Comparison of ENCODE assay signal across 20 cellular contexts in the genomic region with DNA sequence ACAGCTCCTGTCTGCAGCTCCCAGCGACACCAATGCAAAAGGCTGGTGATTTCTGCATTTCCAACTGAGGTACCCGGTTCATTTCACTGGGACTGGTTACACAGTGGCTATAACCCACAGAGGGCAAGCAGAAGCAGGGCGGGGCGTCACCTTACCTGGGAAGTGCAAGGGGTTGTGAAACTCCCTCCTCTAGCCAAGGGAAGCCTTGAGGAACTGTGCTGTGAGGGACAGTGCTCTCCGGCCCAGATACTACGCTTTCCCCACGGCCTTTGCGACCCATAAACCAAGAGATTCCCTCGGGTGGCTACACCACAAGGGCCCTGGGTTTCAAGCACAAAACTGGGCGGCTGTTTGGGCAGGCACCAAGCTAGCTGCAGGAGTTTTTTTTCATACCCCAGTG.
DNase-seq lines count a peak whose midpoint lies in the region; ATAC-seq, FAIRE-seq and TF ChIP-seq lines count a peak whose summit lies in the region.
"Had no signal": no experiment of that assay in that cellular context is flagged by ENCODE, and none has a peak within 500 bp of the region (broad histone marks: within the 10 kb centered on the region; RNA-seq: fewer than 3 reads in every experiment).

No MANE protein-coding gene starts in this region.

- H3K9me2 ChIP-seq in HCT116 (ENCODE audit: insufficient read depth), result no peaks in the 10 kb centered on the region

- TF ChIP-seq RAD21 in HCT116 (IDR thresholded peaks at IDR 0.05; ENCODE audit: low read depth), result no peak

- no CpG with 5 or more reads among the region's 10 CpGs for WGBS in neuronal stem cell (ENCODE audit: extremely low coverage in 2 of 2, insufficient read length in 2 of 2, insufficient replicate concordance in 1 of 2), 2 donors

- H4K20me1 ChIP-seq in HCT116 (ENCODE audit: insufficient read depth), result no peaks in the 10 kb centered on the region

- H3K4me3 ChIP-seq in HCT116 (replicated peaks in 1 of 2; ENCODE audit: low read depth in 1 of 2, low read length in 2 of 2) (no peak overlapping the region), kidney (ENCODE audit: low read length in 2 of 2) (no peak overlapping the region), neuronal stem cell (ENCODE audit: low read length in 2 of 2) (no peak overlapping the region)
- H3K4me3 ChIP-seq: SJCRH30 had no signal

- H3K9ac ChIP-seq in HCT116 (ENCODE audit: low read length), result no peak overlapping the region
- no peak overlapping the region for H3K9ac ChIP-seq in kidney (ENCODE audit: low read length in 2 of 2)
- H3K9ac ChIP-seq in neuronal stem cell (ENCODE audit: low read depth, low read length, poor library complexity), result no peak overlapping the region

- no peaks in the 10 kb centered on the region for H3K9me3 ChIP-seq in HCT116 (ENCODE audit: control insufficient read depth in 1 of 2, insufficient read depth in 1 of 2, low read depth in 1 of 2, low read length in 2 of 2)
- no peaks in the 10 kb centered on the region for H3K9me3 ChIP-seq in kidney (ENCODE audit: control insufficient read depth in 1 of 2, low read length in 2 of 2)
- H3K9me3 ChIP-seq in neuronal stem cell (replicated peaks in 1 of 2; ENCODE audit: control insufficient read depth in 2 of 2, insufficient read depth in 1 of 2, low read depth in 1 of 2, low read length in 2 of 2), result peaks cover 0 to 2% of the 10 kb centered on the region in 2 donors
- H3K9me3 ChIP-seq: BE2C had no signal

- no peak overlapping the region for H3K23ac ChIP-seq in neuronal stem cell (ENCODE audit: low read depth, low read length, poor library complexity)

- ATAC-seq in HCT116 (no peak), GM18511 (IDR thresholded peaks at IDR 0.05; ENCODE audit: unreplicated experiment) (no peak)
- ATAC-seq: SK-N-SH treated with all-trans-retinoic acid at 6 μM for 48 hours had no signal

- FAIRE-seq in kidney (lab: Jason Lieb, UNC), result no peak
- FAIRE-seq: D721Med, RCC 7860 had no signal

- H2BK120ac ChIP-seq in neuronal stem cell (ENCODE audit: low read depth, low read length), result no peak overlapping the region

- H2BK15ac ChIP-seq in neuronal stem cell (ENCODE audit: low read length), result no peak overlapping the region

- intact Hi-C loops in HCT116 (cut with micrococcal nuclease) (no loop called here), kidney (cut with DNase I) (no loop called here)

- CTCF ChIA-PET in HCT116 (lab: Charles Lee), result no interaction called here

- H3K27ac ChIP-seq in HCT116 (ENCODE audit: low read depth, low read length), result peak overlapping the region; percentile 96
- H3K27ac ChIP-seq in kidney (ENCODE audit: low read depth in 2 of 2, low read length in 2 of 2), result no peak overlapping the region
- no peak overlapping the region for H3K27ac ChIP-seq in neuronal stem cell (replicated peaks; ENCODE audit: low read length)

- RAD21 ChIA-PET in HCT116 (lab: Charles Lee; ENCODE audit: low non-redundant PET in 1 of 2, low total read pairs in 2 of 2, uncharacterized antibody in 2 of 2, unreplicated experiment in 2 of 2), result no interaction called here

- H3K4ac ChIP-seq in neuronal stem cell (ENCODE audit: low read length), result no peak overlapping the region

- no peak for TF ChIP-seq POLR2A in HCT116 (IDR thresholded peaks at IDR 0.05; ENCODE audit: borderline replicate concordance, extremely low read depth, insufficient read depth, insufficient read length)

- H4K91ac ChIP-seq in neuronal stem cell (ENCODE audit: low read depth, low read length, poor library complexity), result no peak overlapping the region

- no peak overlapping the region for H2AK5ac ChIP-seq in neuronal stem cell (ENCODE audit: low read depth, low read length)

- BruUV-seq in HCT116 (replicated peaks; lab: Mats Ljungman, UMichigan), result no TSS peak

- peak overlapping the region; percentile 24; the same call in 1 of the 2 replicates for H3K4me2 ChIP-seq in HCT116 (ENCODE audit: low read length)
- H3K4me2 ChIP-seq in neuronal stem cell (ENCODE audit: insufficient read depth, low read length, poor library complexity, severe bottlenecking), result no peak overlapping the region

- peak overlapping the region; percentile 28 for H3K18ac ChIP-seq in neuronal stem cell (ENCODE audit: low read length)

- no peak overlapping the region for H2BK12ac ChIP-seq in neuronal stem cell (ENCODE audit: low read length)

- no peak overlapping the region for H4K8ac ChIP-seq in neuronal stem cell (ENCODE audit: low read depth, low read length)

- no peak overlapping the region for H2AFZ ChIP-seq in HCT116 (ENCODE audit: low read depth, low read length, poor library complexity, severe bottlenecking)
- no peak overlapping the region for H2AFZ ChIP-seq in neuronal stem cell (ENCODE audit: low read length)

- no peak overlapping the region for H2BK5ac ChIP-seq in neuronal stem cell (ENCODE audit: low read length)

- H3K36me3 ChIP-seq in HCT116 (ENCODE audit: control insufficient read depth in 1 of 2, insufficient read depth in 2 of 2, low read length in 2 of 2) (no peaks in the 10 kb centered on the region), kidney (ENCODE audit: control insufficient read depth in 1 of 2, insufficient read depth in 2 of 2, low read length in 2 of 2) (no peaks in the 10 kb centered on the region), neuronal stem cell (replicated peaks in 1 of 2; ENCODE audit: control insufficient read depth in 2 of 2, insufficient read depth in 2 of 2, low read length in 2 of 2) (no peaks in the 10 kb centered on the region)
- H3K36me3 ChIP-seq: BE2C, SJCRH30 had no signal

- peaks cover 91% of the 10 kb centered on the region for H3K79me2 ChIP-seq in HCT116 (ENCODE audit: insufficient read depth, low read length)

- POLR2A ChIA-PET in HCT116 (lab: Charles Lee), result interaction anchor here (1.6 kb wide), 2 partner anchors 15 to 25 kb away, joined by 4 to 5 read pairs; no protein-coding TSS in a partner anchor

- DNase-seq in HCT116 (ENCODE audit: low read depth, low spot score) (no peak), kidney (peak; percentile 26), neuronal stem cell (ENCODE audit: low spot score) (no peak), OCI-M2 (lab: John Stamatoyannopoulos, UW; ENCODE audit: unreplicated experiment) (no peak), SHP77 treated with DMSO at 0.1 percent for 48 hours (lab: John Stamatoyannopoulos, UW) (no peak)
- DNase-seq in stimulated activated CD4-positive, alpha-beta T cell treated with anti-CD3 and anti-CD28 coated beads, Interleukin-2, amount 100 ng/mL, for 48 hours, result no peak
- DNase-seq: BE2C; CD4-positive, alpha-beta T cell; NCI-H1048; NCI-H1417; NCI-H1694; NCI-H2081; NCI-H2227 treated with DMSO at 0.1 percent for 48 hours; NCI-H510A; NCI-H69; SJCRH30 had no signal

- no peak overlapping the region for H3K14ac ChIP-seq in neuronal stem cell (ENCODE audit: low read length)

- H3K27me3 ChIP-seq in HCT116 (ENCODE audit: insufficient read depth, low read length) (no peaks in the 10 kb centered on the region), neuronal stem cell (ENCODE audit: control insufficient read depth in 3 of 3, insufficient read depth in 3 of 3, low read depth in 1 of 3, low read length in 3 of 3) (no peaks in the 10 kb centered on the region)
- H3K27me3 ChIP-seq: BE2C, SJCRH30 had no signal

- TF ChIP-seq CTCF in HCT116 (IDR thresholded peaks at IDR 0.05 in 2 of 3, conservative IDR thresholded peaks at IDR 0.05 in 1 of 3; ENCODE audit: borderline replicate concordance in 1 of 3, insufficient read depth in 1 of 3, low read depth in 2 of 3, low read length in 2 of 3) (no peak), kidney (IDR thresholded peaks at IDR 0.05; ENCODE audit: borderline replicate concordance, extremely low read depth, insufficient read depth) (no peak)

- H3K4me1 ChIP-seq in HCT116 (ENCODE audit: control insufficient read depth in 1 of 2, insufficient read depth in 2 of 2, low read length in 2 of 2) (peaks cover 63 to 65% of the 10 kb centered on the region in 2 experiments), kidney (ENCODE audit: control insufficient read depth in 1 of 2, insufficient read depth in 1 of 2, low read depth in 1 of 2, low read length in 2 of 2) (no peaks in the 10 kb centered on the region), neuronal stem cell (ENCODE audit: control insufficient read depth in 2 of 2, insufficient read depth in 1 of 2, low read depth in 1 of 2, low read length in 2 of 2) (no peaks in the 10 kb centered on the region)
- H3K4me1 ChIP-seq: BE2C had no signal

- H3K79me1 ChIP-seq in neuronal stem cell (ENCODE audit: low read depth, low read length), result peaks cover 4% of the 10 kb centered on the region

TF ChIP-seq in HCT116, 20 proteins besides CTCF, POLR2A, EP300 and RAD21 (continues in another document):
- TF ChIP-seq ZFX (IDR thresholded peaks at IDR 0.05) (no peak), JUND (IDR thresholded peaks at IDR 0.05) (no peak), SIN3A (IDR thresholded peaks at IDR 0.05; ENCODE audit: low read depth) (no peak)
- TF ChIP-seq, protein P1, sequence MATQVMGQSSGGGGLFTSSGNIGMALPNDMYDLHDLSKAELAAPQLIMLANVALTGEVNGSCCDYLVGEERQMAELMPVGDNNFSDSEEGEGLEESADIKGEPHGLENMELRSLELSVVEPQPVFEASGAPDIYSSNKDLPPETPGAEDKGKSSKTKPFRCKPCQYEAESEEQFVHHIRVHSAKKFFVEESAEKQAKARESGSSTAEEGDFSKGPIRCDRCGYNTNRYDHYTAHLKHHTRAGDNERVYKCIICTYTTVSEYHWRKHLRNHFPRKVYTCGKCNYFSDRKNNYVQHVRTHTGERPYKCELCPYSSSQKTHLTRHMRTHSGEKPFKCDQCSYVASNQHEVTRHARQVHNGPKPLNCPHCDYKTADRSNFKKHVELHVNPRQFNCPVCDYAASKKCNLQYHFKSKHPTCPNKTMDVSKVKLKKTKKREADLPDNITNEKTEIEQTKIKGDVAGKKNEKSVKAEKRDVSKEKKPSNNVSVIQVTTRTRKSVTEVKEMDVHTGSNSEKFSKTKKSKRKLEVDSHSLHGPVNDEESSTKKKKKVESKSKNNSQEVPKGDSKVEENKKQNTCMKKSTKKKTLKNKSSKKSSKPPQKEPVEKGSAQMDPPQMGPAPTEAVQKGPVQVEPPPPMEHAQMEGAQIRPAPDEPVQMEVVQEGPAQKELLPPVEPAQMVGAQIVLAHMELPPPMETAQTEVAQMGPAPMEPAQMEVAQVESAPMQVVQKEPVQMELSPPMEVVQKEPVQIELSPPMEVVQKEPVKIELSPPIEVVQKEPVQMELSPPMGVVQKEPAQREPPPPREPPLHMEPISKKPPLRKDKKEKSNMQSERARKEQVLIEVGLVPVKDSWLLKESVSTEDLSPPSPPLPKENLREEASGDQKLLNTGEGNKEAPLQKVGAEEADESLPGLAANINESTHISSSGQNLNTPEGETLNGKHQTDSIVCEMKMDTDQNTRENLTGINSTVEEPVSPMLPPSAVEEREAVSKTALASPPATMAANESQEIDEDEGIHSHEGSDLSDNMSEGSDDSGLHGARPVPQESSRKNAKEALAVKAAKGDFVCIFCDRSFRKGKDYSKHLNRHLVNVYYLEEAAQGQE (IDR thresholded peaks at IDR 0.05; ENCODE audit: low read depth), result no peak
- TF ChIP-seq, protein P2, sequence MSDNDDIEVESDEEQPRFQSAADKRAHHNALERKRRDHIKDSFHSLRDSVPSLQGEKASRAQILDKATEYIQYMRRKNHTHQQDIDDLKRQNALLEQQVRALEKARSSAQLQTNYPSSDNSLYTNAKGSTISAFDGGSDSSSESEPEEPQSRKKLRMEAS (IDR thresholded peaks at IDR 0.05), result no peak
